ENCODE assay signal across 16 cellular contexts in genomic region chr6:127517698-127518097, GRCh38. TPM values are rescaled to one million over a fixed set of nuclear protein-coding genes. Genes with fewer than 3 reads are reported as not detected.
DNase-seq lines count a peak whose midpoint lies in the region; ATAC-seq and TF ChIP-seq lines count a peak whose summit lies in the region.
"Had no signal": no experiment of that assay in that cellular context is flagged by ENCODE, and none has a peak within 500 bp of the region (broad histone marks: within the 10 kb centered on the region; RNA-seq: fewer than 3 reads in every experiment).

No MANE protein-coding gene starts in this region.

- DNase-seq in T-helper 2 cell treated with Interferon-gamma antibody and Interleukin-4, amounts not matched to agents 5 μg/mL and 100 μg/mL, for 36 hours (ENCODE audit: low spot score): no peak
- no peak for DNase-seq in T-helper 2 cell
- DNase-seq in left lung: no peak
- no peak for DNase-seq in NCI-H774 (lab: John Stamatoyannopoulos, UW)
- no peak for DNase-seq in NCI-H446 treated with DMSO at 0.1 percent for 48 hours (lab: John Stamatoyannopoulos, UW)
- DNase-seq: activated CD8-positive, alpha-beta memory T cell treated with anti-CD3 and anti-CD28 coated beads, Interleukin-2, amount 50 U/mL, for 48 hours; dermis blood vessel endothelial cell; DMS 273 treated with DMSO at 0.1 percent for 48 hours; GOT3; stimulated activated CD4-positive, alpha-beta T cell treated with anti-CD3 and anti-CD28 coated beads, Interleukin-12 subunit alpha, Interleukin-12 subunit beta, amount 100 ng/mL, for 4 hours; testis had no signal

- H3K4me1 ChIP-seq in HUES64 (ENCODE audit: insufficient read depth, low read length) (peaks cover 17% of the 10 kb centered on the region), left lung (peaks cover 0 to 31% of the 10 kb centered on the region in 2 donors)

- H3K9ac ChIP-seq in HUES64 (ENCODE audit: low read depth, low read length): peak overlapping the region; percentile 11; the same call in 1 of the 2 replicates

- intact Hi-C loops in left lung (cut with DNase I): loop anchor here in 1 of 2 donors (10.0 kb wide), 1 partner anchor 53 kb away; no protein-coding TSS in a partner anchor

- no peaks in the 10 kb centered on the region for H3K9me3 Mint-ChIP-seq in T-helper 2 cell treated with Interferon-gamma antibody and Interleukin-4, amounts not matched to agents 5 μg/mL and 100 μg/mL, for 36 hours
- H3K9me3 Mint-ChIP-seq in brain (peaks cover 0 to 9% (median 0%) of the 10 kb centered on the region in 5 experiments), nephron (no peaks in the 10 kb centered on the region)
- H3K9me3 Mint-ChIP-seq: mesothelial cell of epicardium had no signal

- H3K27me3 ChIP-seq in HUES64 (ENCODE audit: insufficient read depth, low read length) (peaks cover 38% of the 10 kb centered on the region), left lung (peaks cover 51 to 100% of the 10 kb centered on the region in 2 donors)
- H3K27me3 ChIP-seq: testis had no signal

- ATAC-seq in left lung: no peak

- TF ChIP-seq CTCF in brain (conservative IDR thresholded peaks at IDR 0.05) (no peak), nephron (IDR thresholded peaks at IDR 0.05; ENCODE audit: unreplicated experiment in 3 of 3) (no peak), left lung (IDR thresholded peaks at IDR 0.05) (no peak)

- peaks cover 25% of the 10 kb centered on the region for H3K27me3 Mint-ChIP-seq in T-helper 2 cell treated with Interferon-gamma antibody and Interleukin-4, amounts not matched to agents 5 μg/mL and 100 μg/mL, for 36 hours (ENCODE audit: low read depth)
- H3K27me3 Mint-ChIP-seq in brain (peaks cover 37% of the 10 kb centered on the region), nephron (ENCODE audit: low read depth) (peaks cover 72% of the 10 kb centered on the region)

- H3K27ac ChIP-seq in HUES64 (ENCODE audit: low read depth, low read length) (no peak overlapping the region), left lung (no peak overlapping the region)
- H3K27ac ChIP-seq: testis had no signal

- H3K36me3 ChIP-seq in HUES64 (ENCODE audit: insufficient read depth, low read length) (peaks cover 10% of the 10 kb centered on the region), left lung (no peaks in the 10 kb centered on the region)

- peak overlapping the region; percentile 88 for H3K27ac Mint-ChIP-seq in T-helper 2 cell treated with Interferon-gamma antibody and Interleukin-4, amounts not matched to agents 5 μg/mL and 100 μg/mL, for 36 hours
- H3K27ac Mint-ChIP-seq in brain (peak overlapping the region; percentile 100), nephron (no peak overlapping the region)
- H3K27ac Mint-ChIP-seq: mesothelial cell of epicardium had no signal

- H3K4me3 ChIP-seq in HUES64 (ENCODE audit: low read length): peak overlapping the region; percentile 81
- no peak overlapping the region for H3K4me3 ChIP-seq in left lung
- H3K4me3 ChIP-seq: testis had no signal

- peaks cover 47% of the 10 kb centered on the region for H3K4me1 Mint-ChIP-seq in T-helper 2 cell treated with Interferon-gamma antibody and Interleukin-4, amounts not matched to agents 5 μg/mL and 100 μg/mL, for 36 hours (ENCODE audit: low read depth)
- peaks cover 64% of the 10 kb centered on the region for H3K4me1 Mint-ChIP-seq in brain
- peaks cover 27% of the 10 kb centered on the region for H3K4me1 Mint-ChIP-seq in nephron

- no peaks in the 10 kb centered on the region for H3K9me3 ChIP-seq in HUES64 (ENCODE audit: insufficient read depth, low read depth, low read length)
- H3K9me3 ChIP-seq in left lung: no peaks in the 10 kb centered on the region
- H3K9me3 ChIP-seq: testis had no signal

- peaks cover 10% of the 10 kb centered on the region for H3K36me3 Mint-ChIP-seq in T-helper 2 cell treated with Interferon-gamma antibody and Interleukin-4, amounts not matched to agents 5 μg/mL and 100 μg/mL, for 36 hours (ENCODE audit: low read depth)
- H3K36me3 Mint-ChIP-seq in brain: peaks cover 18% of the 10 kb centered on the region
- no peaks in the 10 kb centered on the region for H3K36me3 Mint-ChIP-seq in nephron (ENCODE audit: low read depth)
- H3K36me3 Mint-ChIP-seq: mesothelial cell of epicardium had no signal

- H3K4me3 Mint-ChIP-seq in T-helper 2 cell treated with Interferon-gamma antibody and Interleukin-4, amounts not matched to agents 5 μg/mL and 100 μg/mL, for 36 hours: peak overlapping the region; percentile 89
- peak overlapping the region; percentile 91 to 98 (median 93) for H3K4me3 Mint-ChIP-seq in brain
- peak overlapping the region; percentile 74 to 82 (median 81) for H3K4me3 Mint-ChIP-seq in nephron
- H3K4me3 Mint-ChIP-seq: mesothelial cell of epicardium had no signal

- WGBS in HUES64: 90% methylated on average over 2 of the region's 2 CpGs

RNA-seq across cellular contexts. Expression of gene KIAA0408, which starts 58.5 kb away (rescaled TPM):
- 6.2 TPM for polyA plus RNA-seq in HUES64 (2013, experiment 1 of 2)
- 4.2 TPM for polyA plus RNA-seq in HUES64 (2013, experiment 2 of 2)
- polyA plus RNA-seq in brain (ENCODE audit: insufficient read depth, low read depth, low replicate concordance): 24.9 TPM
- 10 to 100 TPM; 19.1 to 50.0 TPM for total RNA-seq in left lung

RNA-seq across cellular contexts. Expression of gene C6orf58, which starts 59.3 kb away (rescaled TPM):
- polyA plus RNA-seq in HUES64 (2013, experiment 1 of 2): not detected
- not detected for polyA plus RNA-seq in HUES64 (2013, experiment 2 of 2)
- not detected for polyA plus RNA-seq in brain (ENCODE audit: insufficient read depth, low read depth, low replicate concordance)
- not detected for total RNA-seq in left lung
- total RNA-seq: dermis blood vessel endothelial cell, posterior vena cava, testis had no signal

Comparison
In these comparisons a context has a peak if more than half of its experiments do, and no peak if none do; other contexts are left out.
1. H3K27ac Mint-ChIP-seq: peak in T-helper 2 cell treated with Interferon-gamma antibody and Interleukin-4, amounts not matched to agents 5 μg/mL and 100 μg/mL, for 36 hours (single experiment) and brain (5 of 5); none in nephron (0 of 3).
2. Peak in every context shown above with its lines, with median percentiles within 50 percentile points of each other: H3K4me3 Mint-ChIP-seq.